17 cellular contexts compared by ENCODE assay signal in genomic region chr21:45040114-45040715, GRCh38. TPM values are rescaled to one million over a fixed set of nuclear protein-coding genes. Genes with fewer than 3 reads are reported as not detected.
DNase-seq lines count a peak whose midpoint lies in the region; ATAC-seq and TF ChIP-seq lines count a peak whose summit lies in the region.
"Had no signal": no experiment of that assay in that cellular context is flagged by ENCODE, and none has a peak within 500 bp of the region (broad histone marks: within the 10 kb centered on the region; RNA-seq: fewer than 3 reads in every experiment).

No MANE protein-coding gene starts in this region.

- H3K9me3 ChIP-seq in adipocyte (ENCODE audit: control insufficient read depth, low read length): peaks cover 20% of the 10 kb centered on the region
- H3K9me3 ChIP-seq in gastroesophageal sphincter: peaks cover 0 to 8% (median 0%) of the 10 kb centered on the region in 3 donors
- peaks cover 0 to 10% (median 0%) of the 10 kb centered on the region in 3 donors for H3K9me3 ChIP-seq in gastrocnemius medialis
- peaks cover 0 to 12% (median 4%) of the 10 kb centered on the region in 4 donors for H3K9me3 ChIP-seq in upper lobe of left lung
- H3K9me3 ChIP-seq: prostate gland had no signal

- no peak overlapping the region for H3K27ac Mint-ChIP-seq in activated CD4-positive, alpha-beta T cell treated with anti-CD3 and anti-CD28 coated beads for 36 hours
- H3K27ac Mint-ChIP-seq: activated CD4-positive, alpha-beta T cell treated with anti-CD3 and anti-CD28 coated beads, Interleukin-2, amount 10 ng/mL, durations not matched to agents 24 days and 14 days; memory B cell; naive thymus-derived CD4-positive, alpha-beta T cell; type B pancreatic cell had no signal

- TF ChIP-seq POLR2A in gastroesophageal sphincter (IDR thresholded peaks at IDR 0.05) (no peak), gastrocnemius medialis (IDR thresholded peaks at IDR 0.05) (no peak), upper lobe of left lung (IDR thresholded peaks at IDR 0.05) (no peak)

- TF ChIP-seq EP300 in gastroesophageal sphincter (IDR thresholded peaks at IDR 0.05) (no peak), upper lobe of left lung (IDR thresholded peaks at IDR 0.05) (no peak)

- H3K27me3 Mint-ChIP-seq in activated CD4-positive, alpha-beta T cell treated with anti-CD3 and anti-CD28 coated beads for 36 hours: peaks cover 14% of the 10 kb centered on the region

- 80% methylated on average over 2 of the region's 9 CpGs; no CpG with 5 or more reads in 1 of the 2 donors for WGBS in gastroesophageal sphincter (ENCODE audit: low coverage in 1 of 2), 2 donors
- 97 to 98% methylated on average over 6 to 8 of the region's 9 CpGs for WGBS in upper lobe of left lung, 2 donors

- H3K36me3 ChIP-seq in adipocyte (ENCODE audit: control insufficient read depth, insufficient read depth, low read length, severe bottlenecking): no peaks in the 10 kb centered on the region
- H3K36me3 ChIP-seq in gastroesophageal sphincter: no peaks in the 10 kb centered on the region
- H3K36me3 ChIP-seq in gastrocnemius medialis: no peaks in the 10 kb centered on the region
- no peaks in the 10 kb centered on the region for H3K36me3 ChIP-seq in upper lobe of left lung
- H3K36me3 ChIP-seq: prostate gland had no signal

- in situ Hi-C loops in gastrocnemius medialis (cut with MboI; ENCODE audit: low sequenced_read_pairs in 4 of 4): loop anchor here in 2 of 4 donors (10.0 kb wide), 2 partner anchors 85 to 95 kb away; no protein-coding TSS in a partner anchor

- peak overlapping the region; percentile 79 to 87 (median 81) for H3K27ac ChIP-seq in gastroesophageal sphincter
- H3K27ac ChIP-seq in gastrocnemius medialis: peak overlapping the region; percentile 62 to 75 (median 68)
- peak overlapping the region; percentile 57 to 87 (median 70) for H3K27ac ChIP-seq in upper lobe of left lung
- H3K27ac ChIP-seq: prostate gland had no signal

- DNase-seq in adipocyte (ENCODE audit: low read depth) (no peak), gastrocnemius medialis (no peak), upper lobe of left lung (no peak), putamen (ENCODE audit: low spot score) (no peak)
- no peak for DNase-seq in activated CD4-positive, alpha-beta T cell treated with anti-CD3 and anti-CD28 coated beads for 36 hours
- DNase-seq in activated CD4-positive, alpha-beta T cell treated with anti-CD3 and anti-CD28 coated beads, Interleukin-2, amount 50 U/mL, for 1 hour: no peak
- no peak for DNase-seq in activated CD4-positive, CD25-positive, alpha-beta regulatory T cell (lab: John Stamatoyannopoulos, UW)
- DNase-seq: activated CD4-positive, alpha-beta T cell treated with anti-CD3 and anti-CD28 coated beads, Interleukin-2, amount 10 ng/mL, durations not matched to agents 24 days and 14 days; cerebellar nuclear complex; hypothalamus; naive thymus-derived CD4-positive, alpha-beta T cell; NCI-H1092 treated with DMSO at 0.1 percent for 48 hours; NCI-H524 treated with DMSO at 0.1 percent for 48 hours had no signal

- no peak for ATAC-seq in gastroesophageal sphincter
- no peak for ATAC-seq in gastrocnemius medialis
- ATAC-seq in upper lobe of left lung (ENCODE audit: low FRiP score in 2 of 2): peak in 1 of 2 donors; percentile 24
- no peak for ATAC-seq in activated CD4-positive, alpha-beta T cell treated with anti-CD3 and anti-CD28 coated beads for 36 hours
- ATAC-seq: naive thymus-derived CD4-positive, alpha-beta T cell had no signal

- peak overlapping the region; percentile 89 for H3K9ac ChIP-seq in adipocyte (ENCODE audit: low read length)

- POLR2A ChIA-PET in activated CD4-positive, alpha-beta T cell treated with anti-CD3 and anti-CD28 coated beads for 36 hours (lab: Charles Lee): no interaction called here

- TF ChIP-seq CTCF in gastroesophageal sphincter (IDR thresholded peaks at IDR 0.05) (no peak), gastrocnemius medialis (IDR thresholded peaks at IDR 0.05 in 4 of 5, conservative IDR thresholded peaks at IDR 0.05 in 1 of 5) (no peak), upper lobe of left lung (IDR thresholded peaks at IDR 0.05) (no peak)

- H3K4me3 Mint-ChIP-seq in activated CD4-positive, alpha-beta T cell treated with anti-CD3 and anti-CD28 coated beads for 36 hours: no peak overlapping the region
- H3K4me3 Mint-ChIP-seq: activated CD4-positive, alpha-beta T cell treated with anti-CD3 and anti-CD28 coated beads, Interleukin-2, amount 10 ng/mL, durations not matched to agents 24 days and 14 days; memory B cell; naive thymus-derived CD4-positive, alpha-beta T cell; type B pancreatic cell had no signal

- H3K36me3 Mint-ChIP-seq in activated CD4-positive, alpha-beta T cell treated with anti-CD3 and anti-CD28 coated beads for 36 hours (ENCODE audit: low read depth): no peaks in the 10 kb centered on the region
- H3K36me3 Mint-ChIP-seq: type B pancreatic cell had no signal

- no peak overlapping the region for H3K4me3 ChIP-seq in adipocyte (ENCODE audit: low read length)
- H3K4me3 ChIP-seq in gastroesophageal sphincter: no peak overlapping the region
- no peak overlapping the region for H3K4me3 ChIP-seq in gastrocnemius medialis
- H3K4me3 ChIP-seq in upper lobe of left lung: no peak overlapping the region
- H3K4me3 ChIP-seq: prostate gland had no signal

- intact Hi-C loops in gastrocnemius medialis (cut with DNase I; ENCODE audit: low total_unique reads): no loop called here
- intact Hi-C loops in activated CD4-positive, alpha-beta T cell treated with anti-CD3 and anti-CD28 coated beads for 36 hours (cut with DNase I, micrococcal nuclease): no loop called here

- CTCF ChIA-PET in activated CD4-positive, alpha-beta T cell treated with anti-CD3 and anti-CD28 coated beads for 36 hours (lab: Charles Lee): no interaction called here

- H3K27me3 ChIP-seq in adipocyte (replicated peaks; ENCODE audit: control insufficient read depth, insufficient read depth, low read length) (no peaks in the 10 kb centered on the region), gastroesophageal sphincter (no peaks in the 10 kb centered on the region), gastrocnemius medialis (no peaks in the 10 kb centered on the region), upper lobe of left lung (no peaks in the 10 kb centered on the region)

- peaks cover 10% of the 10 kb centered on the region for H3K9me3 Mint-ChIP-seq in activated CD4-positive, alpha-beta T cell treated with anti-CD3 and anti-CD28 coated beads for 36 hours (ENCODE audit: low read depth)

- H3K4me1 ChIP-seq in adipocyte (ENCODE audit: control insufficient read depth, insufficient read depth, low read length) (peaks cover 36% of the 10 kb centered on the region), gastroesophageal sphincter (peaks cover 4 to 37% (median 20%) of the 10 kb centered on the region in 3 donors), gastrocnemius medialis (peaks cover 13% of the 10 kb centered on the region in 2 donors), upper lobe of left lung (peaks cover 14 to 19% (median 16%) of the 10 kb centered on the region in 4 donors)
- H3K4me1 ChIP-seq: prostate gland had no signal

- H3K4me1 Mint-ChIP-seq in activated CD4-positive, alpha-beta T cell treated with anti-CD3 and anti-CD28 coated beads for 36 hours: no peaks in the 10 kb centered on the region
- H3K4me1 Mint-ChIP-seq: activated CD4-positive, alpha-beta T cell treated with anti-CD3 and anti-CD28 coated beads, Interleukin-2, amount 10 ng/mL, durations not matched to agents 24 days and 14 days had no signal

RNA-seq across cellular contexts. Expression of gene ADARB1, which starts 34.2 kb away (rescaled TPM):
- 100 to 1,000 TPM; 136 to 228 (median 181) TPM for total RNA-seq in gastroesophageal sphincter
- 10 to 100 TPM in 1 of 4 donors, 1 to 10 TPM in 3; 5.9 to 11.5 (median 6.9) TPM for total RNA-seq in gastrocnemius medialis
- total RNA-seq in upper lobe of left lung: 10 to 100 TPM; 26.5 to 94.3 (median 42.4) TPM
- total RNA-seq in activated CD4-positive, alpha-beta T cell treated with anti-CD3 and anti-CD28 coated beads for 36 hours: 10 to 100 TPM; 32.8 to 37.7 TPM
